In genomic region chr5:112338681-112339337, GRCh38 we compare ENCODE assay signal across 13 cellular contexts.
A peak's percentile ranks its signal among the peaks of the same experiment; 100 is the strongest.
DNase-seq lines count a peak whose midpoint lies in the region; ATAC-seq, FAIRE-seq and TF ChIP-seq lines count a peak whose summit lies in the region.
"Had no signal": no experiment of that assay in that cellular context is flagged by ENCODE, and none has a peak within 500 bp of the region (broad histone marks: within the 10 kb centered on the region; RNA-seq: fewer than 3 reads in every experiment).

No MANE protein-coding gene starts in this region.

- H3K36me3 ChIP-seq in left ventricle myocardium inferior, result no peaks in the 10 kb centered on the region
- no peaks in the 10 kb centered on the region for H3K36me3 ChIP-seq in small intestine (ENCODE audit: control insufficient read depth in 2 of 2, insufficient read depth in 2 of 2, low read length in 2 of 2)

- H3K9me3 ChIP-seq in left ventricle myocardium inferior (replicated peaks) (no peaks in the 10 kb centered on the region), small intestine (ENCODE audit: control insufficient read depth, low read depth) (no peaks in the 10 kb centered on the region)

- TF ChIP-seq CTCF in astrocyte of the cerebellum (IDR thresholded peaks at IDR 0.05; ENCODE audit: low read depth, low read length, missing control alignments) (no peak), left ventricle myocardium inferior (IDR thresholded peaks at IDR 0.05; ENCODE audit: borderline replicate concordance) (no peak)

- H3K27ac ChIP-seq in left ventricle myocardium inferior (replicated peaks) (peak overlapping the region; percentile 79), small intestine (ENCODE audit: low read depth in 1 of 2, low read length in 1 of 2) (no peak overlapping the region)

- no peaks in the 10 kb centered on the region for H3K27me3 ChIP-seq in left ventricle myocardium inferior (ENCODE audit: low read depth)
- no peaks in the 10 kb centered on the region for H3K27me3 ChIP-seq in small intestine (ENCODE audit: control insufficient read depth in 2 of 2, insufficient read depth in 2 of 2, low read length in 2 of 2)

- in situ Hi-C loops in astrocyte of the cerebellum (cut with HindIII; ENCODE audit: low sequenced_read_pairs), result no loop called here

- DNase-seq in astrocyte of the cerebellum (ENCODE audit: low read depth) (peak; percentile 11), left ventricle myocardium inferior (no peak), small intestine (peak; percentile 4), NCI-H2107 treated with DMSO at 0.1 percent for 48 hours (lab: John Stamatoyannopoulos, UW; ENCODE audit: unreplicated experiment) (no peak), hippocampal formation (lab: John Stamatoyannopoulos, UW) (no peak)
- DNase-seq in activated CD8-positive, alpha-beta memory T cell treated with anti-CD3 and anti-CD28 coated beads for 24 hours, result no peak
- DNase-seq: effector CD4-positive, alpha-beta T cell; NCI-H1436; T-helper 1 cell had no signal

- ATAC-seq in GM18519 (IDR thresholded peaks at IDR 0.05; ENCODE audit: low FRiP score, unreplicated experiment), result no peak

- peak; percentile 96 for TF ChIP-seq EP300 in Ishikawa (IDR thresholded peaks at IDR 0.05; ENCODE audit: borderline replicate concordance)

- WGBS in small intestine, 3 donors, result 56 to 74% (median 63%) methylated on average over 5 of the region's 5 CpGs

- H3K4me3 ChIP-seq in astrocyte of the cerebellum (ENCODE audit: low read depth, low read length) (no peak overlapping the region), left ventricle myocardium inferior (no peak overlapping the region), small intestine (ENCODE audit: low read depth in 1 of 2, low read length in 2 of 2) (no peak overlapping the region)

- H3K4me1 ChIP-seq in left ventricle myocardium inferior (peaks cover 87% of the 10 kb centered on the region), small intestine (ENCODE audit: control insufficient read depth in 2 of 2, insufficient read depth in 1 of 2, low read depth in 1 of 2, low read length in 1 of 2) (no peaks in the 10 kb centered on the region)

- FAIRE-seq in small intestine (lab: Jason Lieb, UNC), result no peak
- FAIRE-seq: G401.6, GM19239 had no signal

- intact Hi-C loops in left ventricle myocardium inferior (cut with micrococcal nuclease), result no loop called here

- no peak; the same call in 1 of the 2 replicates for TF ChIP-seq RAD21 in Ishikawa (IDR thresholded peaks at IDR 0.05; ENCODE audit: low read depth)

TF ChIP-seq in Ishikawa, 13 proteins besides CTCF, POLR2A, EP300 and RAD21:
- TF ChIP-seq MAX (IDR thresholded peaks at IDR 0.05), result peak; percentile 81
- peak; percentile 91 for TF ChIP-seq FOXM1 (IDR thresholded peaks at IDR 0.05; ENCODE audit: borderline replicate concordance, low read depth)
- TF ChIP-seq USF1 (IDR thresholded peaks at IDR 0.05), result peak; percentile 46; the same call in 1 of the 2 replicates
- TF ChIP-seq CREB1 (IDR thresholded peaks at IDR 0.05; ENCODE audit: low read depth), result 0 out of 2 replicates have a peak, but pooled peaks have one; percentile 29
- TF ChIP-seq EGR1 (IDR thresholded peaks at IDR 0.05), result no peak
- peak; percentile 93 for TF ChIP-seq CEBPB (IDR thresholded peaks at IDR 0.05)
- TF ChIP-seq TEAD4 (IDR thresholded peaks at IDR 0.05), result peak; percentile 92
- peak; percentile 65; the same call in 1 of the 2 replicates for TF ChIP-seq YY1 (IDR thresholded peaks at IDR 0.05; ENCODE audit: low read depth)
- TF ChIP-seq TAF1 (IDR thresholded peaks at IDR 0.05; ENCODE audit: low read depth), result no peak
- peak; percentile 14; the same call in 1 of the 2 replicates for TF ChIP-seq REST (IDR thresholded peaks at IDR 0.05; ENCODE audit: low read depth)
- TF ChIP-seq TCF12 (IDR thresholded peaks at IDR 0.05; ENCODE audit: low read depth), result peak; percentile 94
- 0 out of 2 replicates have a peak, but pooled peaks have one; percentile 29 for TF ChIP-seq ZBTB7A (IDR thresholded peaks at IDR 0.05; ENCODE audit: low read depth)
- TF ChIP-seq NFIC (IDR thresholded peaks at IDR 0.05), result peak; percentile 97

Comparison
In these comparisons a context has a peak if more than half of its experiments do, and no peak if none do; other contexts are left out.
1. DNase-seq: peak in astrocyte of the cerebellum (single experiment) and small intestine (single experiment); none in left ventricle myocardium inferior (single experiment), NCI-H2107 treated with DMSO at 0.1 percent for 48 hours (single experiment), activated CD8-positive, alpha-beta memory T cell treated with anti-CD3 and anti-CD28 coated beads for 24 hours (single experiment) and hippocampal formation (0 of 2).